In genomic region chr14:89953602-89954001, GRCh38 we compare ENCODE assay signal across 10 cellular contexts. TPM values are rescaled to one million over a fixed set of nuclear protein-coding genes. Genes with fewer than 3 reads are reported as not detected.
DNase-seq lines count a peak whose midpoint lies in the region; ATAC-seq and TF ChIP-seq lines count a peak whose summit lies in the region.
"Had no signal": no experiment of that assay in that cellular context is flagged by ENCODE, and none has a peak within 500 bp of the region (broad histone marks: within the 10 kb centered on the region; RNA-seq: fewer than 3 reads in every experiment).

No MANE protein-coding gene starts in this region.

- no peak for ATAC-seq in activated T-cell treated with anti-CD3 and anti-CD28 coated beads, Interleukin-2, amount 50 U/mL, for 72 hours (replicated peaks in 1 of 2)
- no peak for ATAC-seq in HG02798 (IDR thresholded peaks at IDR 0.05; ENCODE audit: poor library complexity, unreplicated experiment)

- H3K27ac Mint-ChIP-seq in activated T-cell treated with anti-CD3 and anti-CD28 coated beads, Interleukin-2, amount 50 U/mL, for 72 hours = peak overlapping the region; percentile 78

- peaks cover 34% of the 10 kb centered on the region for H3K4me1 Mint-ChIP-seq in activated T-cell treated with anti-CD3 and anti-CD28 coated beads, Interleukin-2, amount 50 U/mL, for 72 hours (ENCODE audit: low read depth)

- H2AFZ ChIP-seq in smooth muscle cell (ENCODE audit: low read depth) = no peak overlapping the region

- H3K4me2 ChIP-seq in smooth muscle cell = peak overlapping the region; percentile 91

- H3K9me3 ChIP-seq in SJSA1 (replicated peaks) = no peaks in the 10 kb centered on the region
- H3K9me3 ChIP-seq in smooth muscle cell (replicated peaks; ENCODE audit: low read depth) = no peaks in the 10 kb centered on the region

- peaks cover 15 to 19% of the 10 kb centered on the region in 2 donors for H3K36me3 Mint-ChIP-seq in activated T-cell treated with anti-CD3 and anti-CD28 coated beads, Interleukin-2, amount 50 U/mL, for 72 hours (ENCODE audit: insufficient read depth in 2 of 2)

- H3K27me3 Mint-ChIP-seq in activated T-cell treated with anti-CD3 and anti-CD28 coated beads, Interleukin-2, amount 50 U/mL, for 72 hours (ENCODE audit: low read depth) = no peaks in the 10 kb centered on the region

- no peaks in the 10 kb centered on the region for H3K9me3 Mint-ChIP-seq in activated T-cell treated with anti-CD3 and anti-CD28 coated beads, Interleukin-2, amount 50 U/mL, for 72 hours

- H3K4me3 ChIP-seq in SJSA1 (peak overlapping the region; percentile 73; the same call in 1 of the 2 replicates), fibroblast of pulmonary artery (replicated peaks; ENCODE audit: low read depth, low read length) (peak overlapping the region; percentile 71), smooth muscle cell (peak overlapping the region; percentile 61)

- peaks cover 18% of the 10 kb centered on the region for H3K4me1 ChIP-seq in SJSA1 (replicated peaks)
- H3K4me1 ChIP-seq in smooth muscle cell (ENCODE audit: low read depth) = peaks cover 8% of the 10 kb centered on the region

- no peak for DNase-seq in activated T-cell treated with anti-CD3 and anti-CD28 coated beads, Interleukin-2, amount 50 U/mL, for 72 hours
- no peak for DNase-seq in activated T-cell treated with anti-CD3 and anti-CD28 coated beads, Interleukin-2, amount 50 U/mL, for 48 hours
- DNase-seq in SJSA1 (ENCODE audit: low read depth in 1 of 2, low spot score in 2 of 2) (no peak), fibroblast of pulmonary artery (ENCODE audit: low read depth) (no peak), smooth muscle cell (lab: John Stamatoyannopoulos, UW; ENCODE audit: unreplicated experiment) (no peak), NCI-H2196 treated with DMSO at 0.1 percent for 48 hours (lab: John Stamatoyannopoulos, UW; ENCODE audit: unreplicated experiment) (no peak), NCI-H2081 treated with DMSO at 0.1 percent for 48 hours (lab: John Stamatoyannopoulos, UW) (no peak)
- DNase-seq: NCI-H1930, T1000 had no signal

- TF ChIP-seq CTCF in fibroblast of pulmonary artery (IDR thresholded peaks at IDR 0.05; ENCODE audit: low read length, missing control alignments) (no peak), smooth muscle cell (IDR thresholded peaks at IDR 0.05; ENCODE audit: borderline replicate concordance, insufficient read depth, poor library complexity, severe bottlenecking) (no peak)

- H3K36me3 ChIP-seq in SJSA1 (peaks cover 17% of the 10 kb centered on the region), smooth muscle cell (ENCODE audit: low read depth) (no peaks in the 10 kb centered on the region)

- H3K27ac ChIP-seq in SJSA1 = no peak overlapping the region
- H3K27ac ChIP-seq in smooth muscle cell (ENCODE audit: low read depth) = peak overlapping the region; percentile 61

- peak overlapping the region; percentile 64 for H3K9ac ChIP-seq in smooth muscle cell (ENCODE audit: low read depth)

- 86% methylated on average over 1 of the region's 1 CpG for WGBS in smooth muscle cell (ENCODE audit: low lambda C conversion rate)

- no peaks in the 10 kb centered on the region for H3F3A ChIP-seq in smooth muscle cell (ENCODE audit: low read depth)

- H3K4me3 Mint-ChIP-seq in activated T-cell treated with anti-CD3 and anti-CD28 coated beads, Interleukin-2, amount 50 U/mL, for 72 hours = peak overlapping the region; percentile 91 to 96

- H3K27me3 ChIP-seq in SJSA1 (replicated peaks) (no peaks in the 10 kb centered on the region), smooth muscle cell (ENCODE audit: low read depth) (no peaks in the 10 kb centered on the region)

- H4K20me1 ChIP-seq in smooth muscle cell (ENCODE audit: low read depth) = no peaks in the 10 kb centered on the region

- peaks cover 8% of the 10 kb centered on the region for H3K79me2 ChIP-seq in smooth muscle cell (ENCODE audit: low read depth)

RNA-seq across cellular contexts. Expression of gene EFCAB11, which starts 0.9 kb away (rescaled TPM):
- total RNA-seq in activated T-cell treated with anti-CD3 and anti-CD28 coated beads, Interleukin-2, amount 50 U/mL, for 72 hours = 10 to 100 TPM; 12.8 to 13.7 TPM
- 5.7 and 12.3 TPM in 2 replicates for total RNA-seq in SJSA1 (2014; rRNA removed; shearing (Covaris generic))
- total RNA-seq in smooth muscle cell = 3.1 and 8.5 TPM in 2 replicates
- 9.5 and 13.9 TPM in 2 replicates for polyA plus RNA-seq in smooth muscle cell

RNA-seq across cellular contexts. Expression of gene TDP1, which starts 2.1 kb away (rescaled TPM):
- total RNA-seq in activated T-cell treated with anti-CD3 and anti-CD28 coated beads, Interleukin-2, amount 50 U/mL, for 72 hours = 10 to 100 TPM; 98.4 to 99.1 TPM
- 36.4 and 58.5 TPM in 2 replicates for total RNA-seq in SJSA1 (2014; rRNA removed; shearing (Covaris generic))
- 16.6 and 22.3 TPM in 2 replicates for total RNA-seq in smooth muscle cell
- polyA plus RNA-seq in smooth muscle cell = 10.0 and 12.0 TPM in 2 replicates
